ENCODE assay signal across 9 cellular contexts in genomic region chr17:45226620-45227019, GRCh38. TPM values are rescaled to one million over a fixed set of nuclear protein-coding genes. Genes with fewer than 3 reads are reported as not detected.
DNase-seq lines count a peak whose midpoint lies in the region; ATAC-seq, FAIRE-seq and TF ChIP-seq lines count a peak whose summit lies in the region.
"Had no signal": no experiment of that assay in that cellular context is flagged by ENCODE, and none has a peak within 500 bp of the region (broad histone marks: within the 10 kb centered on the region; RNA-seq: fewer than 3 reads in every experiment).

No MANE protein-coding gene starts in this region.

- BruUV-seq in K562 (replicated peaks; lab: Mats Ljungman, UMichigan): TSS peak; percentile 38

- H3K4me1 Mint-ChIP-seq in CD14-positive monocyte: peaks cover 77% of the 10 kb centered on the region
- peaks cover 64 to 73% of the 10 kb centered on the region in 2 donors for H3K4me1 Mint-ChIP-seq in natural killer cell treated with Interleukin-12 subunit alpha and Interleukin-12 subunit beta and Interleukin-15 and Interleukin-18, amount 100 ng/mL, for 72 hours (ENCODE audit: low read depth in 2 of 2)

- TF ChIP-seq POLR2A in K562 (conservative IDR thresholded peaks at IDR 0.05): no peak

- in situ Hi-C loops in K562 (cut with MboI): no loop called here

- no peak for FAIRE-seq in K562 (lab: Jason Lieb, UNC)

- H3K4me2 ChIP-seq in K562 (ENCODE audit: insufficient read depth, low read length): peak overlapping the region; percentile 82

- no peak for ATAC-seq in K562
- ATAC-seq in natural killer cell treated with Interleukin-12 subunit alpha and Interleukin-12 subunit beta and Interleukin-15 and Interleukin-18, amount 100 ng/mL, for 72 hours: no peak
- ATAC-seq in HG02852 (IDR thresholded peaks at IDR 0.05; ENCODE audit: unreplicated experiment): no peak
- no peak for ATAC-seq in GM19023 (IDR thresholded peaks at IDR 0.05; ENCODE audit: unreplicated experiment)

- no peaks in the 10 kb centered on the region for H3K36me3 ChIP-seq in K562 (ENCODE audit: control insufficient read depth, insufficient read depth, low read length)

- H3K36me3 Mint-ChIP-seq in CD14-positive monocyte: peaks cover 45 to 67% of the 10 kb centered on the region in 2 donors
- H3K36me3 Mint-ChIP-seq in natural killer cell treated with Interleukin-12 subunit alpha and Interleukin-12 subunit beta and Interleukin-15 and Interleukin-18, amount 100 ng/mL, for 72 hours: no peaks in the 10 kb centered on the region

- CTCF ChIA-PET in K562 (lab: Yijun Ruan, JAX; ENCODE audit: low intra/inter-chr PET ratio): no interaction called here

- no peaks in the 10 kb centered on the region for H3K27me3 ChIP-seq in K562 (ENCODE audit: control insufficient read depth in 2 of 2, insufficient read depth in 2 of 2, low read length in 2 of 2)

- intact Hi-C loops in CD14-positive monocyte (cut with micrococcal nuclease): loop anchor here in 1 of 2 donors (2.0 to 5.0 kb wide), 2 partner anchors 66 to 91 kb away; partner anchors contain the start of gene MAP3K14
- intact Hi-C loops in K562 (cut with micrococcal nuclease): no loop called here

- H3K9me3 ChIP-seq in K562 (replicated peaks; ENCODE audit: control insufficient read depth, insufficient read depth, low read depth, low read length): no peaks in the 10 kb centered on the region

- H4K20me1 ChIP-seq in K562 (replicated peaks; ENCODE audit: control insufficient read depth, insufficient read depth, low read length): no peaks in the 10 kb centered on the region

- peaks cover 0 to 3% (median 0%) of the 10 kb centered on the region in 7 donors for H3K9me3 Mint-ChIP-seq in CD14-positive monocyte
- no peaks in the 10 kb centered on the region for H3K9me3 Mint-ChIP-seq in natural killer cell treated with Interleukin-12 subunit alpha and Interleukin-12 subunit beta and Interleukin-15 and Interleukin-18, amount 100 ng/mL, for 72 hours

- H3K4me3 Mint-ChIP-seq in CD14-positive monocyte: peak overlapping the region; percentile 97 to 99
- H3K4me3 Mint-ChIP-seq in natural killer cell treated with Interleukin-12 subunit alpha and Interleukin-12 subunit beta and Interleukin-15 and Interleukin-18, amount 100 ng/mL, for 72 hours: peak overlapping the region; percentile 90

- H3K4me1 ChIP-seq in K562 (replicated peaks in 1 of 2; ENCODE audit: control insufficient read depth in 2 of 2, insufficient read depth in 2 of 2, low read length in 2 of 2): peaks cover 78 to 96% of the 10 kb centered on the region in 2 experiments

- POLR2A ChIA-PET in K562 (lab: Yijun Ruan, JAX): interaction anchor here (0.6 to 9.0 kb wide), 7 partner anchors 21 to 159 kb away, joined by 3 to 92 read pairs (median 4); partner anchors contain the start of genes HEXIM1 and HEXIM2

- peak overlapping the region; percentile 77 to 85 for H3K9ac ChIP-seq in K562 (ENCODE audit: insufficient read depth in 1 of 2, low read depth in 2 of 2, low read length in 2 of 2)

- peak overlapping the region; percentile 81 for H2AFZ ChIP-seq in K562 (ENCODE audit: low read depth, low read length)

- WGBS in K562 (ENCODE audit: insufficient coverage, low coverage, missing lambda C conversion rate): 14% methylated on average over 4 of the region's 4 CpGs

- no peaks in the 10 kb centered on the region for H3K9me1 ChIP-seq in K562 (ENCODE audit: control insufficient read depth, insufficient read depth, low read length)

- H3K27me3 Mint-ChIP-seq in CD14-positive monocyte (ENCODE audit: low read depth in 3 of 3): peaks cover 0 to 4% (median 0%) of the 10 kb centered on the region in 3 donors
- H3K27me3 Mint-ChIP-seq in natural killer cell treated with Interleukin-12 subunit alpha and Interleukin-12 subunit beta and Interleukin-15 and Interleukin-18, amount 100 ng/mL, for 72 hours: no peaks in the 10 kb centered on the region

- no peak for TF ChIP-seq RAD21 in K562 (CRISPR knock-in tag; conservative IDR thresholded peaks at IDR 0.05 in 1 of 2, IDR thresholded peaks at IDR 0.05 in 1 of 2)

- peaks cover 75% of the 10 kb centered on the region for H3K79me2 ChIP-seq in K562 (ENCODE audit: control insufficient read depth, insufficient read depth, low read length)

- DNase-seq in CD14-positive monocyte (ENCODE audit: low spot score) (no peak), K562 (ENCODE audit: extremely low read depth in 1 of 4, low spot score in 3 of 4) (no peak), NCI-H774 (lab: John Stamatoyannopoulos, UW) (no peak), HUDEP-2 (lab: John Stamatoyannopoulos, UW; ENCODE audit: unreplicated experiment in 76 of 76) (no peak)
- no peak for DNase-seq in Jurkat, Clone E6-1 (ENCODE audit: low read depth, low spot score)
- DNase-seq in natural killer cell treated with Interleukin-12 subunit alpha and Interleukin-12 subunit beta and Interleukin-15 and Interleukin-18, amount 100 ng/mL, for 72 hours (ENCODE audit: low spot score): no peak

- H3K4me3 ChIP-seq in Jurkat, Clone E6-1 (ENCODE audit: low read length): peak overlapping the region; percentile 81
- peak overlapping the region; percentile 20 for H3K4me3 ChIP-seq in K562

- peak overlapping the region; percentile 90 for H3K27ac ChIP-seq in K562 (ENCODE audit: extremely low read depth, low read depth, low read length)

- no peak for TF ChIP-seq CTCF in CD14-positive monocyte (IDR thresholded peaks at IDR 0.05)
- TF ChIP-seq CTCF in K562 (IDR thresholded peaks at IDR 0.05 in 2 of 3, conservative IDR thresholded peaks at IDR 0.05 in 1 of 3; ENCODE audit: insufficient read depth in 2 of 3, low read depth in 1 of 3, low read length in 3 of 3): no peak

- H3K27ac Mint-ChIP-seq in CD14-positive monocyte: peak overlapping the region; percentile 98 to 100 (median 100)
- peak overlapping the region; percentile 100 for H3K27ac Mint-ChIP-seq in natural killer cell treated with Interleukin-12 subunit alpha and Interleukin-12 subunit beta and Interleukin-15 and Interleukin-18, amount 100 ng/mL, for 72 hours

- no peak for TF ChIP-seq EP300 in K562 (IDR thresholded peaks at IDR 0.05; ENCODE audit: low read length)

TF ChIP-seq in K562, 482 proteins besides CTCF, POLR2A, EP300 and RAD21 (continues in another document):
- TF ChIP-seq ZNF175 (CRISPR knock-in tag; IDR thresholded peaks at IDR 0.05; ENCODE audit: low read depth): 0 out of 2 replicates have a peak, but pooled peaks have one; percentile 22
- no peak for TF ChIP-seq HDAC1 (IDR thresholded peaks at IDR 0.05)

RNA-seq across cellular contexts. Expression of gene FMNL1, which starts 4.9 kb away (rescaled TPM):
- 10 to 100 TPM; 23.8 to 24.8 TPM for polyA plus RNA-seq in CD14-positive monocyte
- 276 TPM for polyA plus RNA-seq in Jurkat, Clone E6-1 (2012; ENCODE audit: insufficient read depth, insufficient read length)
- 52.9 and 134 TPM in 2 replicates for total RNA-seq in K562 (2011; cell fraction: chromatin; rRNA removed; ENCODE audit: low replicate concordance)
- total RNA-seq in K562 (2011; cell fraction: nucleolus; rRNA removed): 50.8 and 62.5 TPM in 2 replicates
- total RNA-seq in K562 (2011; cell fraction: nucleoplasm; rRNA removed): 48.8 and 58.4 TPM in 2 replicates
- 6.9 and 10.1 TPM in 2 replicates for total RNA-seq in K562 (2014; rRNA removed)
- total RNA-seq in K562 (2014; rRNA removed; fragmentation: Illumina TruSeq; extraction: Trizol): 5.7 and 5.8 TPM in 2 replicates
- total RNA-seq in K562 (2015; rRNA removed; fragmentation: Illumina TruSeq; extraction: Trizol): 8.3 and 10.7 TPM in 2 replicates
- 32.1 and 36.6 TPM in 2 replicates for total RNA-seq in K562 (2021)
- 7.7 TPM in 2 replicates for polyA plus RNA-seq in K562 (2011; rRNA removed)
- polyA plus RNA-seq in K562 (2011; cell fraction: cytosol; rRNA removed): 6.3 and 8.7 TPM in 2 replicates
- polyA plus RNA-seq in K562 (2011; cell fraction: nucleus; rRNA removed): 57.8 and 61.3 TPM in 2 replicates
- 40.6 and 95.2 TPM in 2 replicates for polyA plus RNA-seq in K562 (2012)
- 24.1 and 31.8 TPM in 2 replicates for polyA plus RNA-seq in K562 (2014; fragmentation: Illumina TruSeq; extraction: Trizol)
- 1 to 10 TPM in 1 of 2 experiments, under 1 TPM in 1; 0.70 to 1.3 TPM for polyA plus RNA-seq in K562 (2014; fragmentation: Nextera tagmentation; extraction: Ambion mirVana)
- 16.6 and 16.9 TPM in 2 replicates for polyA plus RNA-seq in K562 (2014; rRNA removed)
- polyA minus RNA-seq in K562 (2011; rRNA and poly(A)+ RNA removed): 3.6 and 10.5 TPM in 2 replicates
- 19.9 and 27.9 TPM in 2 replicates for polyA minus RNA-seq in K562 (2011; cell fraction: cytosol; rRNA and poly(A)+ RNA removed)
- polyA minus RNA-seq in K562 (2011; cell fraction: nucleus; rRNA and poly(A)+ RNA removed): 14.5 and 19.8 TPM in 2 replicates
- 100 to 1,000 TPM; 280 to 380 TPM for total RNA-seq in natural killer cell treated with Interleukin-12 subunit alpha and Interleukin-12 subunit beta and Interleukin-15 and Interleukin-18, amount 100 ng/mL, for 72 hours

RNA-seq across cellular contexts. Expression of gene SPATA32, which starts 35.3 kb away (rescaled TPM):
- polyA plus RNA-seq in CD14-positive monocyte (not detected), K562 (2011; rRNA removed) (not detected in 2 replicates), K562 (2014; fragmentation: Illumina TruSeq; extraction: Trizol) (not detected in 2 replicates), K562 (2014; fragmentation: Nextera tagmentation; extraction: Ambion mirVana) (under 1 TPM; 0.03 to 0.06 TPM), K562 (2014; rRNA removed) (not detected in 2 replicates)
- polyA plus RNA-seq in Jurkat, Clone E6-1 (2012; ENCODE audit: insufficient read depth, insufficient read length): not detected
- total RNA-seq in K562 (2011; cell fraction: chromatin; rRNA removed; ENCODE audit: low replicate concordance): 0.30 and 0.49 TPM in 2 replicates
- 0.17 and 0.26 TPM in 2 replicates for total RNA-seq in K562 (2011; cell fraction: nucleolus; rRNA removed)
- 0.29 TPM in 1 of 2 replicates, not detected in the other for total RNA-seq in K562 (2011; cell fraction: nucleoplasm; rRNA removed)
- total RNA-seq in K562 (2014; rRNA removed) (not detected in 2 replicates), K562 (2014; rRNA removed; fragmentation: Illumina TruSeq; extraction: Trizol) (not detected in 2 replicates), K562 (2015; rRNA removed; fragmentation: Illumina TruSeq; extraction: Trizol) (not detected in 2 replicates), K562 (2021) (not detected in 2 replicates)
- not detected in 2 replicates for polyA plus RNA-seq in K562 (2011; cell fraction: cytosol; rRNA removed)
- not detected in 2 replicates for polyA plus RNA-seq in K562 (2011; cell fraction: nucleus; rRNA removed)
- polyA plus RNA-seq in K562 (2012): 0.18 and 0.30 TPM in 2 replicates
- polyA minus RNA-seq in K562 (2011; rRNA and poly(A)+ RNA removed): not detected in 2 replicates
- not detected in 2 replicates for polyA minus RNA-seq in K562 (2011; cell fraction: cytosol; rRNA and poly(A)+ RNA removed)
- not detected in 2 replicates for polyA minus RNA-seq in K562 (2011; cell fraction: nucleus; rRNA and poly(A)+ RNA removed)
- under 1 TPM; 0.62 to 0.81 TPM for total RNA-seq in natural killer cell treated with Interleukin-12 subunit alpha and Interleukin-12 subunit beta and Interleukin-15 and Interleukin-18, amount 100 ng/mL, for 72 hours
- total RNA-seq: fibroblast of lung had no signal
- polyA plus RNA-seq: fibroblast of lung had no signal
